ENCODE assay signal across 8 cellular contexts in the genomic region with DNA sequence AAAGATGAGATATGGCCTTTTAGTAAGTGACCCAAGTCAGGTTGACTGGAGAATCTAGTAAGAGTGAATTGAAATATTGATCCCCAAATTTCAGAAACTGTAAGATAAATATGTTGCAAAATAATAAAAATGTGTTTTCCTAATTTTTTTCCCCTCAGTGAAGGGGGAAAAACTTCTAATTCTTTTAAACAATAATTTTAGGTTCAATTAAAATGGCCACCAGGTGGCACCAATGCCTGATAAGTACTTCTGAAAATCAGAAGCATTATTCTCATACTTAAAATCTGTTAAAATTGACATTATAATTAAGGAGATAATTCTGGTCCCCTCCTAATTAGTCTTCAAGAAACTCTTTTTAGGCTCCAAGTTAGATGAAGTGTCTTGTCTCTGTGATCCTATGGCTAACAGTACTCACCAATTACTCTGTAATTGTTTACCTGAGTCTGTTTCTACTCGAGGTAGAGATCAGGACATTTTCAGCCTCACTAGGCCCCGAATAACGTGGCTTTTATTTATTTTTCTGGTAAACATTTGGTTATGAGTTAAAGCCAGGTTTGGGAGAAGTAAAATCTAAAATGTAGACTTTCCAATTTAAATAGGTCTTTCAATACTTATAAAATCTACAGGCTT. TPM values are rescaled to one million over a fixed set of nuclear protein-coding genes. Genes with fewer than 3 reads are reported as not detected.
DNase-seq lines count a peak whose midpoint lies in the region; ATAC-seq, FAIRE-seq and TF ChIP-seq lines count a peak whose summit lies in the region.

No MANE protein-coding gene starts in this region.

- H3K9me3 ChIP-seq in SU-DHL-6 (ENCODE audit: insufficient read depth, low read length): peaks cover 6% of the 10 kb centered on the region; the same call in 1 of the 2 replicates

- no peaks in the 10 kb centered on the region for H3K9me2 ChIP-seq in SU-DHL-6 (replicated peaks; ENCODE audit: insufficient read depth, low read length)

- intact Hi-C loops in left cardiac atrium (cut with DNase I): loop anchor here in 1 of 2 donors (5.0 kb wide), 1 partner anchor 149 kb away; no protein-coding TSS in a partner anchor

- H3K79me2 ChIP-seq in SU-DHL-6 (ENCODE audit: insufficient read depth, low read length): no peaks in the 10 kb centered on the region

- in situ Hi-C loops in KBM-7 (cut with MboI; ENCODE audit: low pct_unique_long_range_greater_than_20kb, low sequenced_read_pairs): no loop called here

- no peaks in the 10 kb centered on the region for H3K36me3 ChIP-seq in SU-DHL-6 (ENCODE audit: low read length)

- no peak overlapping the region for H3K4me2 ChIP-seq in SU-DHL-6 (ENCODE audit: low read depth, low read length, poor library complexity, severe bottlenecking)

- H3K27ac ChIP-seq in SU-DHL-6 (ENCODE audit: low read depth, low read length): no peak overlapping the region

- no peak overlapping the region for H3K9ac ChIP-seq in SU-DHL-6 (ENCODE audit: low read length)

- DNase-seq in NCI-H2196 (lab: John Stamatoyannopoulos, UW; ENCODE audit: unreplicated experiment): peak; percentile 80
- DNase-seq in NCI-H2196 treated with DMSO at 0.1 percent for 48 hours (lab: John Stamatoyannopoulos, UW; ENCODE audit: unreplicated experiment): no peak
- DNase-seq in KBM-7: peak; percentile 42
- peak; percentile 40 to 69 for DNase-seq in erythroblast (lab: John Stamatoyannopoulos, UW)
- peak; percentile 21 for DNase-seq in putamen (ENCODE audit: low spot score)
- DNase-seq in GM12892 (ENCODE audit: insufficient read length): no peak
- no peak for DNase-seq in left cardiac atrium

- no peaks in the 10 kb centered on the region for H4K20me1 ChIP-seq in SU-DHL-6 (ENCODE audit: low read depth, low read length)

- no peaks in the 10 kb centered on the region for H3K27me3 ChIP-seq in SU-DHL-6 (ENCODE audit: low read length)

- TF ChIP-seq POLR2A in erythroblast (IDR thresholded peaks at IDR 0.05; ENCODE audit: low read length): no peak
- TF ChIP-seq POLR2A in GM12892 (IDR thresholded peaks at IDR 0.05; ENCODE audit: low read depth, low read length): no peak

- no peak overlapping the region for H2AFZ ChIP-seq in SU-DHL-6 (ENCODE audit: low read depth, low read length, severe bottlenecking)

- H3K4me3 ChIP-seq in SU-DHL-6 (ENCODE audit: insufficient read depth, low read length, poor library complexity, severe bottlenecking): no peak overlapping the region

- TF ChIP-seq CTCF in SU-DHL-6 (IDR thresholded peaks at IDR 0.05; ENCODE audit: insufficient read depth, low read length, poor library complexity, severe bottlenecking): peak; percentile 46

- ATAC-seq in left cardiac atrium: no peak

- H3F3A ChIP-seq in SU-DHL-6 (ENCODE audit: insufficient read depth): peaks cover 3% of the 10 kb centered on the region; the same call in 1 of the 2 replicates

- FAIRE-seq in GM12892 (lab: Jason Lieb, UNC): no peak

RNA-seq across cellular contexts. Expression of a gene that starts 52.6 kb away (rescaled TPM):
- polyA plus RNA-seq in GM12892 (2012; ENCODE audit: missing spikeins): 70.0 TPM
- total RNA-seq in left cardiac atrium: 10 to 100 TPM; 42.3 to 66.4 TPM

Comparison
In these comparisons a context has a peak if more than half of its experiments do, and no peak if none do; other contexts are left out.
1. DNase-seq: peak in NCI-H2196 (single experiment), KBM-7 (single experiment), erythroblast (2 of 2) and putamen (single experiment); none in NCI-H2196 treated with DMSO at 0.1 percent for 48 hours (single experiment), GM12892 (single experiment) and left cardiac atrium (single experiment).